24 cellular contexts compared by ENCODE assay signal in the genomic region with DNA sequence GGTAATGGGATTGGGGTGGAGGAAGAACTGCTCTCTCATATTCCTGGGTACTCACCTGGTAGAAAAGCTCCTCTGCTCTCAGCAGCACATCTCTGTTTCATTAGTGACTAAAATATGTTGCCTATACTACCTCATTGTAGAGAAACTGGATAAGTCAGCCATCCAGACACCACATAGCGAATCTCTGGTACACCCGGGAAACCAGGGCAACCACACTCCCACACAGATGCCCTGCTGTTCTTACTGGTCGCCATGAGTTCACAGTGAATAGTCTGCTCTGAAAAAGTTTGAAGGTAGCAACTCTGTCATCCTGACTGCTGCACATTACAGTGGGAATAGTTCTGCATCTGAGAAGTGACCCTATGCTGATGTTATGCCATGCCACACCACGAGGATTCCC.
"Had no signal": no experiment of that assay in that cellular context is flagged by ENCODE, and none has a peak within 500 bp of the region (broad histone marks: within the 10 kb centered on the region; RNA-seq: fewer than 3 reads in every experiment).

No MANE protein-coding gene starts in this region.

- H3K9me3 Mint-ChIP-seq: immature natural killer cell; naive thymus-derived CD4-positive, alpha-beta T cell; natural killer cell treated with Interleukin-12 subunit alpha and Interleukin-12 subunit beta and Interleukin-15 and Interleukin-18, amount 100 ng/mL, for 72 hours; stimulated activated naive CD8-positive, alpha-beta T cell treated with anti-CD3 and anti-CD28 coated beads, Interleukin-15, amount 100 ng/mL, for 72 hours had no signal

- H3K27me3 ChIP-seq: pancreas, spleen, tibial nerve, uterus had no signal

- H3K4me3 Mint-ChIP-seq: immature natural killer cell; mesothelial cell of epicardium; naive thymus-derived CD4-positive, alpha-beta T cell; natural killer cell treated with Interleukin-12 subunit alpha and Interleukin-12 subunit beta and Interleukin-15 and Interleukin-18, amount 100 ng/mL, for 72 hours; stimulated activated naive CD8-positive, alpha-beta T cell treated with anti-CD3 and anti-CD28 coated beads, Interleukin-15, amount 100 ng/mL, for 72 hours; type B pancreatic cell had no signal

- H3K4me1 Mint-ChIP-seq: immature natural killer cell; mesothelial cell of epicardium; stimulated activated naive CD8-positive, alpha-beta T cell treated with anti-CD3 and anti-CD28 coated beads, Interleukin-15, amount 100 ng/mL, for 72 hours had no signal

- H3K27ac ChIP-seq: left ventricle myocardium inferior, pancreas, prostate gland, spleen, tibial nerve, uterus had no signal

- H3K4me1 ChIP-seq: left ventricle myocardium inferior, pancreas, prostate gland, spleen, uterus had no signal

- H3K27me3 Mint-ChIP-seq: naive thymus-derived CD4-positive, alpha-beta T cell; stimulated activated naive CD8-positive, alpha-beta T cell treated with anti-CD3 and anti-CD28 coated beads, Interleukin-15, amount 100 ng/mL, for 72 hours had no signal

- H3K36me3 Mint-ChIP-seq: immature natural killer cell; natural killer cell treated with Interleukin-12 subunit alpha and Interleukin-12 subunit beta and Interleukin-15 and Interleukin-18, amount 100 ng/mL, for 72 hours had no signal

- H3K36me3 ChIP-seq: pancreas, prostate gland, uterus had no signal

- H3K27ac Mint-ChIP-seq: immature natural killer cell; mesothelial cell of epicardium; naive thymus-derived CD4-positive, alpha-beta T cell; natural killer cell treated with Interleukin-12 subunit alpha and Interleukin-12 subunit beta and Interleukin-15 and Interleukin-18, amount 100 ng/mL, for 72 hours; stimulated activated naive CD8-positive, alpha-beta T cell treated with anti-CD3 and anti-CD28 coated beads, Interleukin-15, amount 100 ng/mL, for 72 hours; type B pancreatic cell had no signal

- ATAC-seq: naive thymus-derived CD4-positive, alpha-beta T cell; natural killer cell treated with Interleukin-12 subunit alpha and Interleukin-12 subunit beta and Interleukin-15 and Interleukin-18, amount 100 ng/mL, for 72 hours; pancreas; right cardiac atrium; sciatic nerve; stimulated activated naive CD8-positive, alpha-beta T cell treated with anti-CD3 and anti-CD28 coated beads, Interleukin-15, amount 100 ng/mL, for 72 hours had no signal

- DNase-seq: hippocampal formation; immature natural killer cell; left ventricle myocardium inferior; mesendoderm; naive thymus-derived CD4-positive, alpha-beta T cell; pancreas; posterior cingulate gyrus; retina; right cardiac atrium; small intestine; spleen; stimulated activated CD4-positive, alpha-beta T cell treated with anti-CD3 and anti-CD28 coated beads, Interleukin-2, amount 100 ng/mL, for 24 hours; stimulated activated CD4-positive, alpha-beta T cell treated with anti-CD3 and anti-CD28 coated beads, Interleukin-4, amount 100 ng/mL, for 1 hour; stimulated activated naive CD4-positive, alpha-beta T cell; stimulated activated naive CD8-positive, alpha-beta T cell treated with anti-CD3 and anti-CD28 coated beads, Interleukin-15, amount 100 ng/mL, for 72 hours; substantia nigra; uterus had no signal

- H3K9me3 ChIP-seq: left ventricle myocardium inferior, pancreas, prostate gland, spleen, tibial nerve, uterus had no signal

- H3K4me3 ChIP-seq: left ventricle myocardium inferior, lung, pancreas, prostate gland, spleen, tibial nerve, uterus had no signal
